In genomic region chr11:12694182-12694531, GRCh38 we compare ENCODE assay signal across 11 cellular contexts. TPM values are rescaled to one million over a fixed set of nuclear protein-coding genes. Genes with fewer than 3 reads are reported as not detected.
DNase-seq lines count a peak whose midpoint lies in the region; ATAC-seq and TF ChIP-seq lines count a peak whose summit lies in the region.
"Had no signal": no experiment of that assay in that cellular context is flagged by ENCODE, and none has a peak within 500 bp of the region (broad histone marks: within the 10 kb centered on the region; RNA-seq: fewer than 3 reads in every experiment).

No MANE protein-coding gene starts in this region.

- H3K36me3 ChIP-seq in duodenal mucosa (ENCODE audit: control insufficient read depth in 1 of 2, insufficient read depth in 2 of 2, low read length in 2 of 2) (no peaks in the 10 kb centered on the region), mucosa of descending colon (ENCODE audit: low read depth) (no peaks in the 10 kb centered on the region)

- H3K9me3 ChIP-seq in duodenal mucosa (ENCODE audit: control insufficient read depth in 1 of 2, low read length in 2 of 2), result no peaks in the 10 kb centered on the region
- H3K9me3 ChIP-seq in mucosa of descending colon, result no peaks in the 10 kb centered on the region

- H3K27ac Mint-ChIP-seq in activated T-helper 17 cell treated with anti-CD3 and anti-CD28 coated beads, Interleukin-2, amount 50 U/mL, for 72 hours, result no peak overlapping the region
- H3K27ac Mint-ChIP-seq: stimulated activated memory B cell treated with anti-CD40 and anti-IgM and Interleukin-4, amounts not matched to agents 10 μg/mL and 1 μg/mL and 100 μg/mL, for 72 hours had no signal

- H3K4me3 ChIP-seq in duodenal mucosa (ENCODE audit: low read depth in 1 of 2, low read length in 2 of 2), result peak overlapping the region; percentile 7 to 27
- no peak overlapping the region for H3K4me3 ChIP-seq in mucosa of descending colon

- H3K4me3 Mint-ChIP-seq in activated T-helper 17 cell treated with anti-CD3 and anti-CD28 coated beads, Interleukin-2, amount 50 U/mL, for 72 hours, result no peak overlapping the region
- H3K4me3 Mint-ChIP-seq: stimulated activated memory B cell treated with anti-CD40 and anti-IgM and Interleukin-4, amounts not matched to agents 10 μg/mL and 1 μg/mL and 100 μg/mL, for 72 hours had no signal

- DNase-seq in MV-4-11 (lab: John Stamatoyannopoulos, UW) (peak; percentile 46), mucosa of descending colon (peak in 1 of 3 donors; percentile 66), AG20443 (ENCODE audit: low spot score) (no peak), SHP77 treated with DMSO at 0.1 percent for 48 hours (lab: John Stamatoyannopoulos, UW) (no peak)
- DNase-seq: GOT3, NCI-H2171 treated with DMSO at 0.1 percent for 48 hours had no signal

- H3K27me3 ChIP-seq in duodenal mucosa (ENCODE audit: control insufficient read depth in 1 of 2, insufficient read depth in 2 of 2, low read length in 2 of 2), result no peaks in the 10 kb centered on the region

- H3K36me3 Mint-ChIP-seq in activated T-helper 17 cell treated with anti-CD3 and anti-CD28 coated beads, Interleukin-2, amount 50 U/mL, for 72 hours (ENCODE audit: low read depth), result no peaks in the 10 kb centered on the region
- H3K36me3 Mint-ChIP-seq: stimulated activated memory B cell treated with anti-CD40 and anti-IgM and Interleukin-4, amounts not matched to agents 10 μg/mL and 1 μg/mL and 100 μg/mL, for 72 hours had no signal

- intact Hi-C loops in mucosa of descending colon (cut with DNase I, micrococcal nuclease), result no loop called here

- no peak for TF ChIP-seq CTCF in 22Rv1 (IDR thresholded peaks at IDR 0.05)
- no peak for TF ChIP-seq CTCF in mucosa of descending colon (IDR thresholded peaks at IDR 0.05)

- H3K4me1 ChIP-seq in duodenal mucosa (ENCODE audit: control insufficient read depth in 1 of 2, insufficient read depth in 2 of 2, low read length in 2 of 2), result peaks cover 34 to 48% of the 10 kb centered on the region in 2 donors
- peaks cover 27% of the 10 kb centered on the region for H3K4me1 ChIP-seq in mucosa of descending colon (ENCODE audit: low read depth)

- no peaks in the 10 kb centered on the region for H3K9me3 Mint-ChIP-seq in activated T-helper 17 cell treated with anti-CD3 and anti-CD28 coated beads, Interleukin-2, amount 50 U/mL, for 72 hours
- H3K9me3 Mint-ChIP-seq: stimulated activated memory B cell treated with anti-CD40 and anti-IgM and Interleukin-4, amounts not matched to agents 10 μg/mL and 1 μg/mL and 100 μg/mL, for 72 hours had no signal

- H3K27ac ChIP-seq in 22Rv1, result peak overlapping the region; percentile 55
- H3K27ac ChIP-seq in duodenal mucosa (ENCODE audit: low read depth, low read length), result peak overlapping the region; percentile 55

- peak; percentile 28 for ATAC-seq in mucosa of descending colon
- ATAC-seq in HG02970 (IDR thresholded peaks at IDR 0.05; ENCODE audit: low FRiP score, unreplicated experiment), result no peak
- ATAC-seq in activated T-helper 17 cell treated with anti-CD3 and anti-CD28 coated beads, Interleukin-2, amount 50 U/mL, for 72 hours (replicated peaks), result no peak
- ATAC-seq: stimulated activated memory B cell treated with anti-CD40 and anti-IgM and Interleukin-4, amounts not matched to agents 10 μg/mL and 1 μg/mL and 100 μg/mL, for 72 hours had no signal

- peaks cover 8% of the 10 kb centered on the region for H3K4me1 Mint-ChIP-seq in activated T-helper 17 cell treated with anti-CD3 and anti-CD28 coated beads, Interleukin-2, amount 50 U/mL, for 72 hours
- H3K4me1 Mint-ChIP-seq: stimulated activated memory B cell treated with anti-CD40 and anti-IgM and Interleukin-4, amounts not matched to agents 10 μg/mL and 1 μg/mL and 100 μg/mL, for 72 hours had no signal

- peak overlapping the region; percentile 34 to 56 for H3K9ac ChIP-seq in duodenal mucosa (ENCODE audit: low read depth in 1 of 2, low read length in 2 of 2)

- H3K27me3 Mint-ChIP-seq in activated T-helper 17 cell treated with anti-CD3 and anti-CD28 coated beads, Interleukin-2, amount 50 U/mL, for 72 hours, result peaks cover 64% of the 10 kb centered on the region

RNA-seq across cellular contexts. Expression of gene TEAD1, which starts 19.9 kb away (rescaled TPM):
- total RNA-seq in mucosa of descending colon, result 100 to 1,000 TPM in 1 of 3 donors, 10 to 100 TPM in 2; 33.2 to 196 (median 41.1) TPM
- total RNA-seq in activated T-helper 17 cell treated with anti-CD3 and anti-CD28 coated beads, Interleukin-2, amount 50 U/mL, for 72 hours, result 1 to 10 TPM; 1.2 to 1.6 TPM

Comparison
In these comparisons a context has a peak if more than half of its experiments do, and no peak if none do; other contexts are left out.
1. RNA of gene TEAD1, which starts 19.9 kb away (total RNA-seq): 33.2 to 196 TPM in mucosa of descending colon; 1.2 to 1.6 TPM in activated T-helper 17 cell treated with anti-CD3 and anti-CD28 coated beads, Interleukin-2, amount 50 U/mL, for 72 hours; every median in the first group is over 10 times any median in the second.